ENCODE assay signal across 1 cellular context in genomic region chr11:17605736-17606135, GRCh38.
TF ChIP-seq lines count a peak whose summit lies in the region.

No MANE protein-coding gene starts in this region.

TF ChIP-seq in SK-N-SH treated with all-trans-retinoic acid at 6 μM for 48 hours, 23 proteins besides CTCF, POLR2A, EP300 and RAD21 (continued from another document):
- TF ChIP-seq CSRNP3 (CRISPR knock-in tag; IDR thresholded peaks at IDR 0.05) (no peak), TSHZ2 (CRISPR knock-in tag; IDR thresholded peaks at IDR 0.05) (no peak), OSR1 (CRISPR knock-in tag; IDR thresholded peaks at IDR 0.05) (no peak), CREB5 (CRISPR knock-in tag; IDR thresholded peaks at IDR 0.05; ENCODE audit: low read depth) (no peak)
TF ChIP-seq in SK-N-SH treated with all-trans-retinoic acid at 6 μM for 48 hours: peak in this region for 0.
